Comparison of ENCODE assay signal across 1 cellular context in genomic region chr17:75516255-75516618, GRCh38.
TF ChIP-seq lines count a peak whose summit lies in the region.

TSS of gene TSEN54 (plus strand) at chr17:75516528. CDS start at chr17:75516561, 33 bp downstream.

TF ChIP-seq in GM23338, 12 proteins besides CTCF, POLR2A, EP300 and RAD21 (continued from another document):
- TF ChIP-seq ETS1 (IDR thresholded peaks at IDR 0.05) (no peak), ZNF114 (CRISPR knock-in tag; IDR thresholded peaks at IDR 0.05) (no peak), NANOG (IDR thresholded peaks at IDR 0.05; ENCODE audit: borderline replicate concordance) (no peak), CREB1 (CRISPR knock-in tag; IDR thresholded peaks at IDR 0.05; ENCODE audit: low read depth) (peak; percentile 65), STAT1 (IDR thresholded peaks at IDR 0.05; ENCODE audit: unreplicated experiment) (no peak)
